In genomic region chrX:12943592-12943991, GRCh38 we compare ENCODE assay signal across 8 cellular contexts. TPM values are rescaled to one million over a fixed set of nuclear protein-coding genes. Genes with fewer than 3 reads are reported as not detected.
"Had no signal": no experiment of that assay in that cellular context is flagged by ENCODE, and none has a peak within 500 bp of the region (broad histone marks: within the 10 kb centered on the region; RNA-seq: fewer than 3 reads in every experiment).

No MANE protein-coding gene starts in this region.

RNA-seq across cellular contexts. Expression of gene TLR8, which starts 37.2 kb away (rescaled TPM):
- total RNA-seq: kidney epithelial cell, lung microvascular endothelial cell, mammary epithelial cell, mesothelial cell of epicardium, myocyte had no signal
- polyA plus RNA-seq: keratinocyte; mammary epithelial cell; naive thymus-derived CD4-positive, alpha-beta T cell; naive thymus-derived CD8-positive, alpha-beta T cell had no signal
